Comparison of ENCODE assay signal across 8 cellular contexts in the genomic region with DNA sequence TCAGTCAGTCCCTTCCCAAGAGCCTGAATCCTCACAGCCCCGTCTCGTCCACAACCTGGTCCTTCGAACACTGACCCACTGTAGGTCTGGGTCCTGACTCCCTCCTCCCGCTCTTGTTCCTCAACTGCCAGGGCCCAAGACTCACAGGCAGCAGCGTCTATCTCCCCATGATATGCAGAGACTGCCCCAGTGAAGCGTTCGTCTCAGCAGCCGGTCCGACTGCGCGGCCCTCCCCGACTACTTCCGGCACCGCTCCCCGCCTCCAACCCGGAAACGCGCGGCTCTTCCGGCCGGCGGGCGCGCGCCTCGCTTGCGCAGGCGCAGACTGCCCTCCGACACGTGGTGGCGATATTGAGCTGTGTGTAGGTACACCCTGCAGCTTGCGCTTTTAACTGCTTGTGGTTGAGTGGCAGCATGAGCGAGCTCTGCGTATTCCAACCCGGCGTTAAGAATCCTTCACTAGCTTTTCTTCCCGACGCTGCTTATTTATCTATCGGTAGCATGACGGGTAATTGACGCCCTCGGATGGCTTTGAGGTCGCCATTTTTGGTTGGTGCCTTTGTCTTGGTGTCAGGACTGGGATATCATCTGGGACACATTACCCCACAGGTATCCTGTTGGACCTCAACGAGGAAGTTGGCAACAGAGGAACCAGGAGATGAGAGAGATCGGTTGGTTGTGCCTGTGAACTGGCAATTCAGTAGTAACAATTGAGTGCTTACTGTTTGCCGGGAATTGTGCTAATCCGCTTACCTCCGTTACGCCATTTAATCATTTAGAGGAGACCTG. TPM values are rescaled to one million over a fixed set of nuclear protein-coding genes. Genes with fewer than 3 reads are reported as not detected.
DNase-seq lines count a peak whose midpoint lies in the region; ATAC-seq and TF ChIP-seq lines count a peak whose summit lies in the region.

TAF12 (minus strand) TSS at position 221 of the 789 bp plus-strand sequence. CDS start 20,986 bp downstream, outside the sequence.

- H3K27me3 ChIP-seq in IMR-90 (ENCODE audit: control insufficient read depth, insufficient read depth, low read length) (no peaks in the 10 kb centered on the region), mucosa of rectum (ENCODE audit: control insufficient read depth in 2 of 2, insufficient read depth in 2 of 2, low read length in 2 of 2) (no peaks in the 10 kb centered on the region)

- no peaks in the 10 kb centered on the region for H3K9me2 ChIP-seq in OCI-LY7 (ENCODE audit: insufficient read depth, low read length)

- H3K9me3 ChIP-seq in IMR-90 (ENCODE audit: control insufficient read depth, insufficient read depth, low read length), result no peaks in the 10 kb centered on the region
- H3K9me3 ChIP-seq in OCI-LY7 (ENCODE audit: low read length), result no peaks in the 10 kb centered on the region
- no peaks in the 10 kb centered on the region for H3K9me3 ChIP-seq in mucosa of rectum (ENCODE audit: control insufficient read depth in 2 of 2, low read length in 2 of 2)

- TF ChIP-seq RAD21 in IMR-90 (IDR thresholded peaks at IDR 0.05; ENCODE audit: low read length), result peak; percentile 44

- H2AK5ac ChIP-seq in IMR-90 (ENCODE audit: low read depth, low read length), result peak within 1 kb of the TSS; percentile 98

- H4K8ac ChIP-seq in IMR-90 (ENCODE audit: low read depth in 2 of 2, low read length in 2 of 2), result peak within 1 kb of the TSS; percentile 95 to 98

- TF ChIP-seq CTCF in IMR-90 (conservative IDR thresholded peaks at IDR 0.05; ENCODE audit: low read depth, low read length), result peak; percentile 51
- TF ChIP-seq CTCF in OCI-LY7 (conservative IDR thresholded peaks at IDR 0.05; ENCODE audit: low read length), result peak; percentile 72

- H4K20me1 ChIP-seq in IMR-90 (ENCODE audit: insufficient read depth, low read length) (no peaks in the 10 kb centered on the region), OCI-LY7 (ENCODE audit: insufficient read depth, low read length) (no peaks in the 10 kb centered on the region; the same call in 1 of the 2 replicates)

- 0% methylated on average over 16 of the region's 49 CpGs; no CpG with 5 or more reads in 1 of the 2 experiments for WGBS in IMR-90 (ENCODE audit: extremely low coverage in 2 of 2, insufficient read length in 1 of 2), 2 experiments

- ATAC-seq in GM21526 (IDR thresholded peaks at IDR 0.05; ENCODE audit: low FRiP score, unreplicated experiment) (peak; percentile 50), IMR-90 (ENCODE audit: low read depth) (peak; percentile 83)

- TF ChIP-seq POLR2A in IMR-90 (IDR thresholded peaks at IDR 0.05; ENCODE audit: low read depth, low read length), result peak; percentile 98

- H2BK20ac ChIP-seq in IMR-90 (ENCODE audit: low read depth, low read length), result peak within 1 kb of the TSS; percentile 74

- H4K5ac ChIP-seq in IMR-90 (ENCODE audit: low read depth, low read length), result peak within 1 kb of the TSS; percentile 97

- H3K27ac ChIP-seq in IMR-90 (ENCODE audit: insufficient read depth, low read length) (peak within 1 kb of the TSS; percentile 94), OCI-LY7 (ENCODE audit: low read depth, low read length, poor library complexity, severe bottlenecking) (peak within 1 kb of the TSS; percentile 95), epithelial cell of prostate (peak within 1 kb of the TSS; percentile 93), mucosa of rectum (ENCODE audit: low read depth in 2 of 2, low read length in 2 of 2) (peak within 1 kb of the TSS; percentile 88 to 94)

- H2AFZ ChIP-seq in IMR-90 (replicated peaks; ENCODE audit: low read length, poor library complexity) (peak within 1 kb of the TSS; percentile 96), OCI-LY7 (ENCODE audit: low read length) (peak within 1 kb of the TSS; percentile 52; the same call in 1 of the 2 replicates)

- H3K14ac ChIP-seq in IMR-90 (replicated peaks; ENCODE audit: low read depth, low read length), result peak within 1 kb of the TSS; percentile 100

- in situ Hi-C loops in IMR-90 (cut with MboI; ENCODE audit: low sequenced_read_pairs), result no loop called here

- CTCF ChIA-PET in IMR-90 (lab: Yijun Ruan, JAX), result interaction anchor here (1.0 to 1.5 kb wide), 2 partner anchors 40 to 234 kb away, joined by 3 to 4 read pairs; no protein-coding TSS in a partner anchor
- CTCF ChIA-PET in OCI-LY7 (lab: Charles Lee; ENCODE audit: unreplicated experiment), result interaction anchor here (0.5 to 2.5 kb wide), 10 partner anchors 10 to 278 kb away, joined by 3 to 10 read pairs (median 4); partner anchors contain the start of gene YTHDF2

- H3K9me1 ChIP-seq in IMR-90 (ENCODE audit: insufficient read depth, low read length), result peaks cover 5% of the 10 kb centered on the region; the same call in 1 of the 2 replicates

- peak within 1 kb of the TSS; percentile 99 for H2AK9ac ChIP-seq in IMR-90 (replicated peaks; ENCODE audit: low read depth, low read length, poor library complexity)

- BruUV-seq in IMR-90 (replicated peaks; lab: Mats Ljungman, UMichigan), result no TSS peak
- TSS peak; percentile 99 for BruUV-seq in OCI-LY7 (replicated peaks; lab: Mats Ljungman, UMichigan)

- peak within 1 kb of the TSS; percentile 97 for H4K91ac ChIP-seq in IMR-90 (ENCODE audit: insufficient read depth, low read depth, low read length)

- intact Hi-C loops in IMR-90 (cut with micrococcal nuclease), result loop anchor here (10.0 kb wide), 2 partner anchors 392 to 552 kb away; no protein-coding TSS in a partner anchor
- intact Hi-C loops in OCI-LY7 (cut with micrococcal nuclease; ENCODE audit: unreplicated experiment), result loop anchor here (1.0 to 10.0 kb wide), 5 partner anchors 60 to 568 kb away; partner anchors contain the start of gene YTHDF2

- H2BK15ac ChIP-seq in IMR-90 (ENCODE audit: low read depth, low read length), result peak within 1 kb of the TSS; percentile 78

- no peaks in the 10 kb centered on the region for H3K36me3 ChIP-seq in IMR-90 (ENCODE audit: control insufficient read depth, insufficient read depth, low read length)
- no peaks in the 10 kb centered on the region; the same call in 1 of the 2 replicates for H3K36me3 ChIP-seq in OCI-LY7 (ENCODE audit: insufficient read depth, low read length)
- no peaks in the 10 kb centered on the region for H3K36me3 ChIP-seq in mucosa of rectum (ENCODE audit: control insufficient read depth in 2 of 2, insufficient read depth in 2 of 2, low read length in 2 of 2)

- peak within 1 kb of the TSS; percentile 82 for H2BK120ac ChIP-seq in IMR-90 (ENCODE audit: low read depth, low read length)

- H3K4me3 ChIP-seq in IMR-90 (ENCODE audit: insufficient read depth, low read depth, low read length) (peak within 1 kb of the TSS; percentile 77), OCI-LY7 (ENCODE audit: low read depth, low read length, poor library complexity, severe bottlenecking) (peak within 1 kb of the TSS; percentile 86), mucosa of rectum (ENCODE audit: low read length in 2 of 2) (peak within 1 kb of the TSS; percentile 76 to 100)

- peaks cover 18 to 39% of the 10 kb centered on the region in 2 experiments for H3K79me1 ChIP-seq in IMR-90 (ENCODE audit: low read depth in 1 of 2, low read length in 2 of 2)

- POLR2A ChIA-PET in IMR-90 (lab: Charles Lee; ENCODE audit: unreplicated experiment), result interaction anchor here (0.6 to 0.9 kb wide), 12 partner anchors 13 to 1040 kb away, joined by 3 to 18 read pairs (median 5); no protein-coding TSS in a partner anchor
- POLR2A ChIA-PET in OCI-LY7 (lab: Charles Lee), result interaction anchor here (0.5 to 4.1 kb wide), 25 partner anchors 11 to 572 kb away, joined by 3 to 30 read pairs (median 4); partner anchors contain the start of genes GMEB1 and YTHDF2

- H3K9ac ChIP-seq in IMR-90 (ENCODE audit: low read depth, low read length) (peak within 1 kb of the TSS; percentile 97), mucosa of rectum (ENCODE audit: low read depth in 1 of 2, low read length in 2 of 2) (peak within 1 kb of the TSS; percentile 98 to 99)

- H3K4me1 ChIP-seq in IMR-90 (ENCODE audit: control insufficient read depth, insufficient read depth, low read length), result peaks cover 1% of the 10 kb centered on the region
- H3K4me1 ChIP-seq in OCI-LY7 (ENCODE audit: insufficient read depth, low read length, poor library complexity, severe bottlenecking), result peaks cover 39% of the 10 kb centered on the region
- H3K4me1 ChIP-seq in mucosa of rectum (ENCODE audit: control insufficient read depth in 2 of 2, insufficient read depth in 2 of 2, low read length in 2 of 2), result peaks cover 20 to 21% of the 10 kb centered on the region in 2 donors

- DNase-seq in DMS114 treated with DMSO at 0.1 percent for 48 hours (lab: John Stamatoyannopoulos, UW; ENCODE audit: unreplicated experiment) (peak; percentile 92), IMR-90 (peak; percentile 94), OCI-LY7 (ENCODE audit: low spot score) (peak; percentile 98), activated T-cell treated with anti-CD3 and anti-CD28 coated beads for 24 hours (ENCODE audit: low read depth) (peak; percentile 92), epithelial cell of prostate (ENCODE audit: low read depth, low spot score) (peak; percentile 84)
- peak; percentile 91 for DNase-seq in stimulated activated CD8-positive, alpha-beta memory T cell treated with anti-CD3 and anti-CD28 coated beads, Interleukin-4, amount 100 ng/mL, for 48 hours

- peak within 1 kb of the TSS; percentile 85 for H2BK5ac ChIP-seq in IMR-90 (ENCODE audit: low read depth, low read length, poor library complexity, severe bottlenecking)

- H3K4me2 ChIP-seq in IMR-90 (ENCODE audit: low read depth, low read length), result peak within 1 kb of the TSS; percentile 77
- peak within 1 kb of the TSS; percentile 96 for H3K4me2 ChIP-seq in OCI-LY7 (ENCODE audit: low read length)

- H3K56ac ChIP-seq in IMR-90 (ENCODE audit: extremely low read depth, insufficient read depth, low read length), result peak within 1 kb of the TSS; percentile 91

- H3K4ac ChIP-seq in IMR-90 (ENCODE audit: low read depth, low read length), result peak within 1 kb of the TSS; percentile 97

- dilution Hi-C loops in IMR-90 (cut with HindIII; ENCODE audit: low sequenced_read_pairs, unreplicated experiment), result no loop called here

- H3K18ac ChIP-seq in IMR-90 (ENCODE audit: low read depth, low read length), result peak within 1 kb of the TSS; percentile 84

- peaks cover 24% of the 10 kb centered on the region; the same call in 1 of the 2 replicates for H3K79me2 ChIP-seq in OCI-LY7 (ENCODE audit: insufficient read depth, low read depth, low read length)

- peak within 1 kb of the TSS; percentile 99 for H3K23ac ChIP-seq in IMR-90 (ENCODE audit: low read depth, low read length)

TF ChIP-seq in IMR-90, 13 proteins besides CTCF, POLR2A, EP300 and RAD21 (continues in another document):
- TF ChIP-seq NFE2L2 (IDR thresholded peaks at IDR 0.05; ENCODE audit: low read depth, low read length) (no peak), MAZ (IDR thresholded peaks at IDR 0.05; ENCODE audit: borderline replicate concordance, low read depth, low read length) (peak; percentile 70; the same call in 1 of the 2 replicates), MXI1 (IDR thresholded peaks at IDR 0.05; ENCODE audit: borderline replicate concordance, low read depth, low read length) (peak; percentile 92), FOS (IDR thresholded peaks at IDR 0.05; ENCODE audit: low read depth, low read length) (no peak)

RNA-seq across cellular contexts. Expression of gene TAF12, which starts in this region (rescaled TPM):
- total RNA-seq in IMR-90 (2012; rRNA removed), result 31.7 and 39.7 TPM in 2 replicates
- 25.1 and 28.8 TPM in 2 replicates for polyA plus RNA-seq in IMR-90 (2012; rRNA removed)
- 8.6 and 28.6 TPM in 2 replicates for polyA plus RNA-seq in IMR-90 (2012; cell fraction: cytosol; rRNA removed)
- 2.2 and 10.3 TPM in 2 replicates for polyA plus RNA-seq in IMR-90 (2012; cell fraction: nucleus; rRNA removed; ENCODE audit: low replicate concordance)
- 30.1 and 31.0 TPM in 2 replicates for total RNA-seq in OCI-LY7 (2014; rRNA removed; shearing (Covaris generic))
- total RNA-seq in OCI-LY7 (2022), result 32.4 and 34.9 TPM in 2 replicates

Comparison
In these comparisons a context has a peak if more than half of its experiments do, and no peak if none do; other contexts are left out.
1. Peak in every context shown above with its lines: DNase-seq, ATAC-seq, H3K4me3 ChIP-seq and H3K27ac ChIP-seq.